ENCODE assay signal across 7 cellular contexts in the genomic region with DNA sequence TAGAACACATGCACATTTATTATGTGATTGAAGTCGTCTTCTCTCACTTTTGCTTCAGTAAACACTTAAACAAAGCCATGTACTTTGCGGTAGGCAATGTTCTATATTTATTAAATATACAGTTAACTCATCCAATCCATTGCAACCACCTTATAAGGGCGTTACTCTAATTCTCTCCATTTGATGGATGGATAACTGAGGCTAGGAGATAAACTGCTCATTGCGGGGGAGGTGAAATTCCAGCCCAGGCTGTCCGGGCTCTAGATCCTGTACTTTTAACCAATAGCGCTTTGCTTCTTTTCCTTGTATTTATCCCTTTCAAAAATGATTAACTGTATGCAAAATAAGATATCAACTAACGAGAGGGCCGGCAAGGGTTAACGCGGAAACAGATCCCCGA. TPM values are rescaled to one million over a fixed set of nuclear protein-coding genes. Genes with fewer than 3 reads are reported as not detected.
DNase-seq lines count a peak whose midpoint lies in the region; TF ChIP-seq lines count a peak whose summit lies in the region.

No MANE protein-coding gene starts in this region.

- H3K27ac ChIP-seq in MM.1S (ENCODE audit: low read length) (no peak overlapping the region), duodenal mucosa (ENCODE audit: low read depth, low read length) (peak overlapping the region; percentile 58), mucosa of rectum (ENCODE audit: low read depth in 2 of 2, low read length in 2 of 2) (peak overlapping the region; percentile 86 to 89), thymus (ENCODE audit: low read depth) (no peak overlapping the region)

- no peaks in the 10 kb centered on the region for H3K79me2 ChIP-seq in MM.1S (ENCODE audit: low read length)

- H3K4me3 ChIP-seq in MM.1S (ENCODE audit: low read length) (peak overlapping the region; percentile 85), duodenal mucosa (ENCODE audit: low read depth in 1 of 2, low read length in 2 of 2) (peak overlapping the region; percentile 84 to 96), mucosa of rectum (ENCODE audit: low read length in 2 of 2) (peak overlapping the region; percentile 90 to 95), thymus (ENCODE audit: low read length) (peak overlapping the region; percentile 48)

- DNase-seq in MM.1S: no peak
- no peak for DNase-seq in GM10248 (ENCODE audit: extremely low spot score)
- no peak for DNase-seq in NCI-H774 (lab: John Stamatoyannopoulos, UW)
- DNase-seq in HK-2 (ENCODE audit: unreplicated experiment): no peak

- H3F3A ChIP-seq in MM.1S (ENCODE audit: insufficient read depth, low read length): no peaks in the 10 kb centered on the region

- H3K9me3 ChIP-seq in MM.1S (replicated peaks; ENCODE audit: insufficient read depth, low read length) (no peaks in the 10 kb centered on the region), duodenal mucosa (ENCODE audit: control insufficient read depth in 1 of 2, low read length in 2 of 2) (no peaks in the 10 kb centered on the region), mucosa of rectum (ENCODE audit: control insufficient read depth in 2 of 2, low read length in 2 of 2) (no peaks in the 10 kb centered on the region), thymus (ENCODE audit: control insufficient read depth) (no peaks in the 10 kb centered on the region)

- H3K36me3 ChIP-seq in MM.1S (replicated peaks; ENCODE audit: insufficient read depth, low read length): no peaks in the 10 kb centered on the region
- no peaks in the 10 kb centered on the region for H3K36me3 ChIP-seq in duodenal mucosa (ENCODE audit: control insufficient read depth in 1 of 2, insufficient read depth in 2 of 2, low read length in 2 of 2)
- H3K36me3 ChIP-seq in mucosa of rectum (ENCODE audit: control insufficient read depth in 2 of 2, insufficient read depth in 2 of 2, low read length in 2 of 2): no peaks in the 10 kb centered on the region
- no peaks in the 10 kb centered on the region for H3K36me3 ChIP-seq in thymus (ENCODE audit: control insufficient read depth, insufficient read depth)

- peak overlapping the region; percentile 63 for H2AFZ ChIP-seq in MM.1S (ENCODE audit: low read length)

- peak overlapping the region; percentile 45; the same call in 1 of the 2 replicates for H3K9ac ChIP-seq in MM.1S (ENCODE audit: low read length)
- peak overlapping the region; percentile 57 to 65 for H3K9ac ChIP-seq in duodenal mucosa (ENCODE audit: low read depth in 1 of 2, low read length in 2 of 2)
- H3K9ac ChIP-seq in mucosa of rectum (ENCODE audit: low read depth in 1 of 2, low read length in 2 of 2): peak overlapping the region; percentile 80 to 90

- TF ChIP-seq CTCF in MM.1S (IDR thresholded peaks at IDR 0.05; ENCODE audit: low read length) (no peak), GM10248 (IDR thresholded peaks at IDR 0.05; ENCODE audit: control extremely low read depth, extremely low read depth, low read depth, missing control alignments) (no peak)

- H4K20me1 ChIP-seq in MM.1S (ENCODE audit: insufficient read depth, low read length): no peaks in the 10 kb centered on the region

- peak overlapping the region; percentile 67 for H3K4me2 ChIP-seq in MM.1S (ENCODE audit: low read depth, low read length)

- no peaks in the 10 kb centered on the region for H3K4me1 ChIP-seq in MM.1S (ENCODE audit: low read length)
- peaks cover 16 to 19% of the 10 kb centered on the region in 2 donors for H3K4me1 ChIP-seq in duodenal mucosa (ENCODE audit: control insufficient read depth in 1 of 2, insufficient read depth in 2 of 2, low read length in 2 of 2)
- H3K4me1 ChIP-seq in mucosa of rectum (ENCODE audit: control insufficient read depth in 2 of 2, insufficient read depth in 2 of 2, low read length in 2 of 2): peaks cover 3 to 10% of the 10 kb centered on the region in 2 donors
- no peaks in the 10 kb centered on the region for H3K4me1 ChIP-seq in thymus (ENCODE audit: control insufficient read depth, insufficient read depth, low read length)

- CTCF ChIA-PET in GM10248 (lab: Yijun Ruan, JAX): interaction anchor here (1.1 kb wide), 1 partner anchor 12 kb away, joined by 3 read pairs; no protein-coding TSS in a partner anchor

- POLR2A ChIA-PET in GM10248 (lab: Yijun Ruan, JAX): no interaction called here

- H3K27me3 ChIP-seq in MM.1S (replicated peaks; ENCODE audit: insufficient read depth, low read length) (0 out of 2 replicates have a peak, but pooled peaks cover 3% of the 10 kb centered on the region), duodenal mucosa (ENCODE audit: control insufficient read depth in 1 of 2, insufficient read depth in 2 of 2, low read length in 2 of 2) (no peaks in the 10 kb centered on the region), mucosa of rectum (ENCODE audit: control insufficient read depth in 2 of 2, insufficient read depth in 2 of 2, low read length in 2 of 2) (no peaks in the 10 kb centered on the region), thymus (ENCODE audit: control insufficient read depth, insufficient read depth) (peaks cover 30% of the 10 kb centered on the region)

- no peaks in the 10 kb centered on the region for H3K9me2 ChIP-seq in MM.1S (replicated peaks; ENCODE audit: insufficient read depth, low read length)

- WGBS in thymus: 8% methylated on average over 11 of the region's 11 CpGs

RNA-seq across cellular contexts. Expression of a gene that starts 1.2 kb away (rescaled TPM):
- 7.1 TPM for polyA plus RNA-seq in thymus

Comparison
In these comparisons a context has a peak if more than half of its experiments do, and no peak if none do; other contexts are left out.
1. H3K27ac ChIP-seq: peak in duodenal mucosa (single experiment) and mucosa of rectum (2 of 2); none in MM.1S (single experiment) and thymus (single experiment).
2. Peak in every context shown above with its lines, with median percentiles within 50 percentile points of each other: H3K4me3 ChIP-seq and H3K9ac ChIP-seq.